Comparison of ENCODE assay signal across 11 cellular contexts in the genomic region with DNA sequence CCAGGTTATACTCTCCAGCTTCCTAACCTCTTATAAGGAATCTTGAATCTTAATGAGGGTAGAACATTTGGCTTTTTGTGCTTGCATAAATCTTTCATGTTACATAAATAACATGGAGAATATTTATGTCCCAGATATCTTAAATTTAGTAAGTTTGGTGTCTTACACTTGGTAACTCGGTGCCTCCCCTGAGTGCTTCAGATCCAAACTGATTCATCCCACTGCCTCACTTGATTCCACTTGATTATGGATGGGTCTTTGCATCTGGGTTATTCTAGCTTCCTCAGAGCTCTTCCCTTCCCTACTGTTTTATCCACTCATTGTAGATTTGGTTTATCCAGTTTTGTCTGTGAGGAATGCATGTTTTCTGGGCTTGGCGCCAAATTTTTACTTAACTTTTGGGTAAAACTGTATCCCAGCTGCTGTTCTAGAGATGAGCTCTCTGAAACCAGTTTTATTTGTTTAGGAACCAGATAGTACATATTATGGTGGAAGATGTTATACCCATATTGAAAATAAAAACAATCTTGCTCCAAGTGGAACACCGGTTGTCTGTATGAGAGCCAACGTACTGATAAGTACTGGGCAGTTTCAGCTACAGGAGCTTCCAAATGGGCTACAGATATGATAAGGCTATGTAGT. TPM values are rescaled to one million over a fixed set of nuclear protein-coding genes. Genes with fewer than 3 reads are reported as not detected.
DNase-seq lines count a peak whose midpoint lies in the region; ATAC-seq and TF ChIP-seq lines count a peak whose summit lies in the region.
"Had no signal": no experiment of that assay in that cellular context is flagged by ENCODE, and none has a peak within 500 bp of the region (broad histone marks: within the 10 kb centered on the region; RNA-seq: fewer than 3 reads in every experiment).

No MANE protein-coding gene starts in this region.

- TF ChIP-seq CTCF in BE2C (IDR thresholded peaks at IDR 0.05; ENCODE audit: low read depth, low read length) (no peak), cardiac fibroblast (IDR thresholded peaks at IDR 0.05; ENCODE audit: low read depth, low read length) (no peak), vagina (IDR thresholded peaks at IDR 0.05) (no peak), glutamatergic neuron (IDR thresholded peaks at IDR 0.05; ENCODE audit: partially characterized antibody, unreplicated experiment) (no peak)

- intact Hi-C loops in vagina (cut with DNase I), result no loop called here

- H3K9me3 ChIP-seq in BE2C, result no peaks in the 10 kb centered on the region
- no peaks in the 10 kb centered on the region for H3K9me3 ChIP-seq in vagina

- H3K36me3 ChIP-seq in BE2C (no peaks in the 10 kb centered on the region), vagina (no peaks in the 10 kb centered on the region)

- no peak for TF ChIP-seq POLR2A in vagina (IDR thresholded peaks at IDR 0.05)

- peaks cover 6% of the 10 kb centered on the region for H3K4me1 Mint-ChIP-seq in activated naive CD8-positive, alpha-beta T cell treated with anti-CD3 and anti-CD28 coated beads for 36 hours
- no peaks in the 10 kb centered on the region for H3K4me1 Mint-ChIP-seq in glutamatergic neuron (ENCODE audit: low read depth, unreplicated experiment)

- H3K27ac ChIP-seq in vagina, result no peak overlapping the region
- H3K27ac ChIP-seq: skin epidermis had no signal

- no peaks in the 10 kb centered on the region for H3K27me3 ChIP-seq in BE2C
- no peaks in the 10 kb centered on the region for H3K27me3 ChIP-seq in vagina

- no peak overlapping the region for H3K4me3 Mint-ChIP-seq in activated naive CD8-positive, alpha-beta T cell treated with anti-CD3 and anti-CD28 coated beads for 36 hours
- H3K4me3 Mint-ChIP-seq in glutamatergic neuron (ENCODE audit: unreplicated experiment), result no peak overlapping the region
- H3K4me3 Mint-ChIP-seq: activated naive CD8-positive, alpha-beta T cell treated with anti-CD3 and anti-CD28 coated beads, Interleukin-2, amount 50 U/mL, for 24 hours had no signal

- H3K9me3 Mint-ChIP-seq in activated naive CD8-positive, alpha-beta T cell treated with anti-CD3 and anti-CD28 coated beads for 36 hours, result no peaks in the 10 kb centered on the region
- H3K9me3 Mint-ChIP-seq in glutamatergic neuron (ENCODE audit: unreplicated experiment), result peaks cover 2% of the 10 kb centered on the region
- H3K9me3 Mint-ChIP-seq: activated naive CD8-positive, alpha-beta T cell treated with anti-CD3 and anti-CD28 coated beads, Interleukin-2, amount 50 U/mL, for 24 hours had no signal

- peak; percentile 27 for DNase-seq in BE2C
- peak; percentile 28 for DNase-seq in NCI-H1694 (lab: John Stamatoyannopoulos, UW)
- DNase-seq in cardiac fibroblast (ENCODE audit: low read depth in 2 of 2), result peak; percentile 71 to 85
- peak; percentile 36 for DNase-seq in left lobe of liver (ENCODE audit: low spot score)
- DNase-seq in activated naive CD8-positive, alpha-beta T cell treated with anti-CD3 and anti-CD28 coated beads for 36 hours, result no peak
- DNase-seq in vagina (ENCODE audit: extremely low spot score in 2 of 2), result no peak
- no peak for DNase-seq in glutamatergic neuron
- no peak for DNase-seq in SKM-1 (lab: John Stamatoyannopoulos, UW; ENCODE audit: unreplicated experiment)
- DNase-seq: activated CD4-positive, alpha-beta T cell treated with anti-CD3 and anti-CD28 coated beads, Interleukin-2, amount 50 U/mL, for 1 hour; activated naive CD8-positive, alpha-beta T cell treated with anti-CD3 and anti-CD28 coated beads, Interleukin-2, amount 50 U/mL, for 24 hours had no signal

- no peak overlapping the region for H3K27ac Mint-ChIP-seq in activated naive CD8-positive, alpha-beta T cell treated with anti-CD3 and anti-CD28 coated beads for 36 hours
- H3K27ac Mint-ChIP-seq in glutamatergic neuron (ENCODE audit: unreplicated experiment), result no peak overlapping the region
- H3K27ac Mint-ChIP-seq: activated naive CD8-positive, alpha-beta T cell treated with anti-CD3 and anti-CD28 coated beads, Interleukin-2, amount 50 U/mL, for 24 hours had no signal

- peaks cover 3% of the 10 kb centered on the region; the same call in 1 of the 2 replicates for H3K4me1 ChIP-seq in BE2C
- H3K4me1 ChIP-seq in vagina, result peaks cover 15% of the 10 kb centered on the region

- no peaks in the 10 kb centered on the region for H3K27me3 Mint-ChIP-seq in activated naive CD8-positive, alpha-beta T cell treated with anti-CD3 and anti-CD28 coated beads for 36 hours
- H3K27me3 Mint-ChIP-seq in glutamatergic neuron (ENCODE audit: unreplicated experiment), result no peaks in the 10 kb centered on the region
- H3K27me3 Mint-ChIP-seq: activated naive CD8-positive, alpha-beta T cell treated with anti-CD3 and anti-CD28 coated beads, Interleukin-2, amount 50 U/mL, for 24 hours had no signal

- ATAC-seq in left lobe of liver, result peak; percentile 42
- ATAC-seq: activated naive CD8-positive, alpha-beta T cell treated with anti-CD3 and anti-CD28 coated beads, Interleukin-2, amount 50 U/mL, for 24 hours had no signal

- no peak overlapping the region for H3K4me3 ChIP-seq in BE2C (ENCODE audit: low read depth, low read length)
- H3K4me3 ChIP-seq in cardiac fibroblast (replicated peaks in 1 of 2; ENCODE audit: low read depth in 2 of 2, low read length in 2 of 2), result no peak overlapping the region
- no peak overlapping the region for H3K4me3 ChIP-seq in vagina
- H3K4me3 ChIP-seq: skin epidermis had no signal

- peaks cover 12% of the 10 kb centered on the region for H3K36me3 Mint-ChIP-seq in activated naive CD8-positive, alpha-beta T cell treated with anti-CD3 and anti-CD28 coated beads for 36 hours
- no peaks in the 10 kb centered on the region for H3K36me3 Mint-ChIP-seq in glutamatergic neuron (ENCODE audit: unreplicated experiment)

RNA-seq across cellular contexts. Expression of a gene that starts 20.9 kb away (rescaled TPM):
- 5.2 TPM for polyA plus RNA-seq in BE2C (2012; ENCODE audit: insufficient read depth, insufficient read length, low read depth)
- total RNA-seq in left lobe of liver (22.7 TPM), vagina (24.3 TPM), glutamatergic neuron (ENCODE audit: unreplicated experiment) (64.3 TPM)
- total RNA-seq in activated naive CD8-positive, alpha-beta T cell treated with anti-CD3 and anti-CD28 coated beads for 36 hours, result 10 to 100 TPM; 26.4 to 28.0 TPM

RNA-seq across cellular contexts. Expression of a gene that starts 59.6 kb away (rescaled TPM):
- polyA plus RNA-seq in BE2C (2012; ENCODE audit: insufficient read depth, insufficient read length, low read depth), result 17.5 TPM
- total RNA-seq in left lobe of liver, result 8.8 TPM
- total RNA-seq in activated naive CD8-positive, alpha-beta T cell treated with anti-CD3 and anti-CD28 coated beads for 36 hours, result 10 to 100 TPM; 40.7 to 42.4 TPM
- total RNA-seq in vagina, result 15.0 TPM
- 15.4 TPM for total RNA-seq in glutamatergic neuron (ENCODE audit: unreplicated experiment)

Comparison
In these comparisons a context has a peak if more than half of its experiments do, and no peak if none do; other contexts are left out.
1. DNase-seq: peak in BE2C (single experiment), NCI-H1694 (single experiment), cardiac fibroblast (2 of 2) and left lobe of liver (single experiment); none in activated naive CD8-positive, alpha-beta T cell treated with anti-CD3 and anti-CD28 coated beads for 36 hours (single experiment), vagina (0 of 2), glutamatergic neuron (single experiment) and SKM-1 (single experiment).